In the genomic region with DNA sequence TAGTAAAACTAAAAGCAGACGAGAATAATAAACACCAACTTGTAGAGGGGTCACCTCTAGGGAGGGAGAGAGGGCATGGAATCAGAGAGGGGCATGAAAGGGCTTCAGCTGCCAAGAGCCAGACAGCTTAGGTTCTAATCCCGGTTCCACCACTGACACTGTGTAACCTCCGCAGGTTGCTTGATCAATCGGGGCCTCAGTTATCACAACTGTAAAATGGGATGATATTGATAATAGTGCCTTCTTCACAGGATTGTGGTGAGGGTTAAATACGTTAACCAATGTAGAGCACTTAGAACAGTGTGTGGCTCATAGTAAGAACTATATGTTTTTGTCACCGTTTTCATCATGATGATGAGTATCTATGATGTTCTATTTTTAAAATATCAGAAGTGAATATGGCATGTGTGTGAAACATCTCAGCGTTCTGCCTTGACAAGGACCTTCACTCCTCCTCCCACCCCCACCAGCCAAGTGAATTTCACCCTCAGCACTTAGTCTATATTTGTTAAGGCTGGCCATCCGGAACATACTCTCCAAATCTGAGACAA, we compare ENCODE assay signal across 15 cellular contexts. TPM values are rescaled to one million over a fixed set of nuclear protein-coding genes. Genes with fewer than 3 reads are reported as not detected.
DNase-seq lines count a peak whose midpoint lies in the region; ATAC-seq, FAIRE-seq and TF ChIP-seq lines count a peak whose summit lies in the region.
"Had no signal": no experiment of that assay in that cellular context is flagged by ENCODE, and none has a peak within 500 bp of the region (broad histone marks: within the 10 kb centered on the region; RNA-seq: fewer than 3 reads in every experiment).

No MANE protein-coding gene starts in this region.

- H3K9me3 Mint-ChIP-seq in activated naive CD4-positive, alpha-beta T cell treated with anti-CD3 and anti-CD28 coated beads, Interleukin-2, amount 50 U/mL, for 24 hours, result no peaks in the 10 kb centered on the region
- no peaks in the 10 kb centered on the region for H3K9me3 Mint-ChIP-seq in activated CD8-positive, alpha-beta T cell treated with anti-CD3 and anti-CD28 coated beads, Interleukin-2, amount 10 ng/mL, durations not matched to agents 7 days and 5 days (ENCODE audit: insufficient read depth)
- H3K9me3 Mint-ChIP-seq in mesothelial cell of epicardium, result no peaks in the 10 kb centered on the region
- H3K9me3 Mint-ChIP-seq: HFFc6 had no signal

- no peaks in the 10 kb centered on the region for H3K27me3 Mint-ChIP-seq in activated naive CD4-positive, alpha-beta T cell treated with anti-CD3 and anti-CD28 coated beads, Interleukin-2, amount 50 U/mL, for 24 hours
- no peaks in the 10 kb centered on the region for H3K27me3 Mint-ChIP-seq in activated CD8-positive, alpha-beta T cell treated with anti-CD3 and anti-CD28 coated beads, Interleukin-2, amount 10 ng/mL, durations not matched to agents 7 days and 5 days (ENCODE audit: low read depth)
- no peaks in the 10 kb centered on the region for H3K27me3 Mint-ChIP-seq in mesothelial cell of epicardium (ENCODE audit: low read depth)

- CTCF ChIA-PET in activated CD8-positive, alpha-beta T cell treated with anti-CD3 and anti-CD28 coated beads, Interleukin-2, amount 10 ng/mL, durations not matched to agents 7 days and 5 days (lab: Charles Lee), result interaction anchor here (0.6 to 5.9 kb wide), 14 partner anchors 8 to 221 kb away, joined by 3 to 44 read pairs (median 10); a partner anchor contains a TSS
- CTCF ChIA-PET in HepG2 (lab: Yijun Ruan, JAX; ENCODE audit: low intra/inter-chr PET ratio, low total read pairs), result no interaction called here

- TF ChIP-seq EP300 in HepG2 (IDR thresholded peaks at IDR 0.05; ENCODE audit: low read depth in 2 of 2, low read length in 2 of 2) (no peak), HepG2 (CRISPR knock-in tag; IDR thresholded peaks at IDR 0.05; ENCODE audit: borderline replicate concordance) (no peak), transverse colon (IDR thresholded peaks at IDR 0.05; ENCODE audit: low read depth) (no peak)

- H3K27me3 ChIP-seq in HepG2 (ENCODE audit: control insufficient read depth in 1 of 2, insufficient read depth in 2 of 2, low read length in 2 of 2) (no peaks in the 10 kb centered on the region), transverse colon (no peaks in the 10 kb centered on the region)
- H3K27me3 ChIP-seq: MG63, ovary had no signal

- no peak for ATAC-seq in activated CD8-positive, alpha-beta T cell treated with anti-CD3 and anti-CD28 coated beads, Interleukin-2, amount 10 ng/mL, durations not matched to agents 7 days and 5 days
- no peak for ATAC-seq in HepG2

- H3K36me3 ChIP-seq in HepG2 (replicated peaks in 1 of 2; ENCODE audit: control insufficient read depth in 1 of 2, insufficient read depth in 2 of 2, low read length in 2 of 2) (peaks cover 0 to 2% of the 10 kb centered on the region in 2 experiments; a peak in 1 of 5 replicates), transverse colon (peaks cover 0 to 3% (median 0%) of the 10 kb centered on the region in 4 donors)
- H3K36me3 ChIP-seq: MG63, ovary had no signal

- in situ Hi-C loops in HepG2 (cut with HindIII; ENCODE audit: extremely low pct_ligation_motif_present, low pct_unique_long_range_greater_than_20kb) (no loop called here), transverse colon (cut with MboI; ENCODE audit: low pct_ligation_motif_present in 1 of 4, low pct_unique_long_range_greater_than_20kb in 1 of 4, low sequenced_read_pairs in 3 of 4) (loop anchor here in 1 of 4 donors (25.0 kb wide), 1 partner anchor 242 kb away; no protein-coding TSS in a partner anchor)

- H3K4me1 ChIP-seq in HepG2 (ENCODE audit: insufficient read depth, low read length) (peaks cover 32% of the 10 kb centered on the region), transverse colon (peaks cover 14 to 59% (median 31%) of the 10 kb centered on the region in 4 donors)

- no peaks in the 10 kb centered on the region for H4K20me1 ChIP-seq in HepG2 (ENCODE audit: insufficient read depth, low read length)

- TF ChIP-seq CTCF in HepG2 (CRISPR knock-in tag; IDR thresholded peaks at IDR 0.05), result no peak
- TF ChIP-seq CTCF in transverse colon (IDR thresholded peaks at IDR 0.05), result no peak
- TF ChIP-seq CTCF in mesothelial cell of epicardium (IDR thresholded peaks at IDR 0.05; ENCODE audit: unreplicated experiment), result no peak

- no peaks in the 10 kb centered on the region for H3K36me3 Mint-ChIP-seq in activated naive CD4-positive, alpha-beta T cell treated with anti-CD3 and anti-CD28 coated beads, Interleukin-2, amount 50 U/mL, for 24 hours
- peaks cover 40% of the 10 kb centered on the region for H3K36me3 Mint-ChIP-seq in activated CD8-positive, alpha-beta T cell treated with anti-CD3 and anti-CD28 coated beads, Interleukin-2, amount 10 ng/mL, durations not matched to agents 7 days and 5 days (ENCODE audit: low read depth)
- peaks cover 4% of the 10 kb centered on the region for H3K36me3 Mint-ChIP-seq in mesothelial cell of epicardium

- intact Hi-C loops in HepG2 (cut with micrococcal nuclease; ENCODE audit: unreplicated experiment), result no loop called here
- intact Hi-C loops in transverse colon (cut with DNase I; ENCODE audit: low total_unique reads), result no loop called here

- peak overlapping the region; percentile 85 for H3K4me3 Mint-ChIP-seq in activated naive CD4-positive, alpha-beta T cell treated with anti-CD3 and anti-CD28 coated beads, Interleukin-2, amount 50 U/mL, for 24 hours
- H3K4me3 Mint-ChIP-seq in activated CD8-positive, alpha-beta T cell treated with anti-CD3 and anti-CD28 coated beads, Interleukin-2, amount 10 ng/mL, durations not matched to agents 7 days and 5 days, result peak overlapping the region; percentile 74
- H3K4me3 Mint-ChIP-seq in mesothelial cell of epicardium, result no peak overlapping the region
- H3K4me3 Mint-ChIP-seq: HFFc6 had no signal

- peak overlapping the region; percentile 93 for H3K27ac Mint-ChIP-seq in activated naive CD4-positive, alpha-beta T cell treated with anti-CD3 and anti-CD28 coated beads, Interleukin-2, amount 50 U/mL, for 24 hours
- H3K27ac Mint-ChIP-seq in activated CD8-positive, alpha-beta T cell treated with anti-CD3 and anti-CD28 coated beads, Interleukin-2, amount 10 ng/mL, durations not matched to agents 7 days and 5 days, result peak overlapping the region; percentile 98
- H3K27ac Mint-ChIP-seq in mesothelial cell of epicardium, result no peak overlapping the region

- WGBS in HepG2 (ENCODE audit: low lambda C conversion rate), result 94% methylated on average over 8 of the region's 8 CpGs
- WGBS in transverse colon (ENCODE audit: low coverage in 1 of 2), 2 donors, result 72 to 76% methylated on average over 8 of the region's 8 CpGs

- TF ChIP-seq RAD21 in HepG2 (CRISPR knock-in tag; IDR thresholded peaks at IDR 0.05), result no peak

- H3K9me3 ChIP-seq in HepG2 (ENCODE audit: low read length), result no peaks in the 10 kb centered on the region
- no peaks in the 10 kb centered on the region for H3K9me3 ChIP-seq in transverse colon
- H3K9me3 ChIP-seq: MG63, ovary had no signal

- H3K27ac ChIP-seq in HepG2 (ENCODE audit: extremely low read length, insufficient read depth, low read length) (no peak overlapping the region), transverse colon (peak overlapping the region; percentile 81 to 86 (median 84))
- H3K27ac ChIP-seq: ovary had no signal

- POLR2A ChIA-PET in activated CD8-positive, alpha-beta T cell treated with anti-CD3 and anti-CD28 coated beads, Interleukin-2, amount 10 ng/mL, durations not matched to agents 7 days and 5 days (lab: Charles Lee), result interaction anchor here (1.1 to 2.9 kb wide), 13 partner anchors 8 to 199 kb away, joined by 3 to 53 read pairs (median 15); a partner anchor contains a TSS
- POLR2A ChIA-PET in HepG2 (lab: Yijun Ruan, JAX), result interaction anchor here (1.6 to 4.2 kb wide), 2 partner anchors 12 to 92 kb away, joined by 4 to 29 read pairs; a partner anchor contains a TSS

- no peaks in the 10 kb centered on the region for H3K79me2 ChIP-seq in HepG2 (ENCODE audit: insufficient read depth, low read length)

- peaks cover 94% of the 10 kb centered on the region for H3K4me1 Mint-ChIP-seq in activated naive CD4-positive, alpha-beta T cell treated with anti-CD3 and anti-CD28 coated beads, Interleukin-2, amount 50 U/mL, for 24 hours
- peaks cover 93% of the 10 kb centered on the region for H3K4me1 Mint-ChIP-seq in activated CD8-positive, alpha-beta T cell treated with anti-CD3 and anti-CD28 coated beads, Interleukin-2, amount 10 ng/mL, durations not matched to agents 7 days and 5 days (ENCODE audit: low read depth)
- H3K4me1 Mint-ChIP-seq in mesothelial cell of epicardium, result peaks cover 15% of the 10 kb centered on the region

- no peak overlapping the region for H3K4me3 ChIP-seq in HepG2 (replicated peaks in 1 of 3; ENCODE audit: insufficient read depth in 1 of 3, low read depth in 2 of 3, low read length in 3 of 3)
- no peak overlapping the region for H3K4me3 ChIP-seq in transverse colon
- H3K4me3 ChIP-seq: MG63, ovary had no signal

- FAIRE-seq in HepG2 (lab: Jason Lieb, UNC), result no peak

- H3K9ac ChIP-seq in HepG2 (ENCODE audit: insufficient read depth, low read depth, low read length), result no peak overlapping the region

- BruUV-seq in HepG2 (replicated peaks; lab: Mats Ljungman, UMichigan), result no TSS peak

- no peak for TF ChIP-seq POLR2A in HepG2 (IDR thresholded peaks at IDR 0.05; ENCODE audit: insufficient read depth in 1 of 2, low read depth in 2 of 2, low read length in 2 of 2)
- no peak for TF ChIP-seq POLR2A in transverse colon (IDR thresholded peaks at IDR 0.05)

- no peak overlapping the region for H2AFZ ChIP-seq in HepG2 (ENCODE audit: low read length)

- H3K4me2 ChIP-seq in HepG2 (ENCODE audit: low read depth, low read length), result no peak overlapping the region

- no peak for DNase-seq in activated naive CD4-positive, alpha-beta T cell treated with Interleukin-2 at 50 U/mL for 16 hours
- no peak for DNase-seq in activated CD8-positive, alpha-beta T cell treated with anti-CD3 and anti-CD28 coated beads, Interleukin-2, amount 10 ng/mL, durations not matched to agents 7 days and 5 days
- DNase-seq in HepG2 (ENCODE audit: low spot score) (no peak), transverse colon (no peak), NCI-H128 (lab: John Stamatoyannopoulos, UW; ENCODE audit: unreplicated experiment) (no peak), midbrain (lab: John Stamatoyannopoulos, UW) (no peak), mesothelial cell of epicardium (ENCODE audit: low spot score in 2 of 2, unreplicated experiment in 2 of 2) (no peak)
- DNase-seq: DMS79 treated with DMSO at 0.1 percent for 48 hours, HFFc6, MG63, NCI-H2107, ovary, Right ventricle myocardium superior, trophoblast cell had no signal

RNA-seq across cellular contexts. Expression of a gene that starts 10.3 kb away (rescaled TPM):
- 10 to 100 TPM; 42.6 to 43.5 TPM for total RNA-seq in activated CD8-positive, alpha-beta T cell treated with anti-CD3 and anti-CD28 coated beads, Interleukin-2, amount 10 ng/mL, durations not matched to agents 7 days and 5 days
- 12.7 and 17.8 TPM in 2 replicates for total RNA-seq in HepG2 (2016; rRNA removed; fragmentation: Illumina TruSeq; extraction: Trizol)
- total RNA-seq in HepG2 (2016; cell fraction: cytosol; rRNA removed; fragmentation: Illumina TruSeq; extraction: Trizol; ENCODE audit: low read depth), result 6.7 and 7.7 TPM in 2 replicates
- 13.2 and 13.6 TPM in 2 replicates for total RNA-seq in HepG2 (2016; cell fraction: insoluble cytoplasmic fraction; rRNA removed; fragmentation: Illumina TruSeq; extraction: Trizol)
- 16.3 and 17.8 TPM in 2 replicates for total RNA-seq in HepG2 (2016; cell fraction: membrane; rRNA removed; fragmentation: Illumina TruSeq; extraction: Trizol)
- total RNA-seq in HepG2 (2016; cell fraction: nucleus; rRNA removed; fragmentation: Illumina TruSeq; extraction: Trizol), result 12.2 and 12.8 TPM in 2 replicates
- polyA plus RNA-seq in HepG2 (2011; rRNA removed), result 43.4 and 48.6 TPM in 2 replicates
- 29.8 and 31.4 TPM in 2 replicates for polyA plus RNA-seq in HepG2 (2011; cell fraction: cytosol; rRNA removed)
- polyA plus RNA-seq in HepG2 (2011; cell fraction: nucleus; rRNA removed), result 203 and 226 TPM in 2 replicates
- polyA plus RNA-seq in HepG2 (2012), result 27.9 and 35.1 TPM in 2 replicates
- 19.7 and 23.2 TPM in 2 replicates for polyA plus RNA-seq in HepG2 (2016; cell fraction: cytosol; fragmentation: Illumina TruSeq; extraction: Trizol; ENCODE audit: low read depth)
- 26.4 and 34.1 TPM in 2 replicates for polyA plus RNA-seq in HepG2 (2016; cell fraction: insoluble cytoplasmic fraction; fragmentation: Illumina TruSeq; extraction: Trizol; ENCODE audit: low read depth)
- 27.6 and 29.3 TPM in 2 replicates for polyA plus RNA-seq in HepG2 (2016; cell fraction: membrane; fragmentation: Illumina TruSeq; extraction: Trizol; ENCODE audit: low read depth)
- polyA plus RNA-seq in HepG2 (2016; cell fraction: nucleus; fragmentation: Illumina TruSeq; extraction: Trizol; ENCODE audit: insufficient read depth, low read depth), result 36.0 and 42.2 TPM in 2 replicates
- 3.1 and 49.1 TPM in 2 replicates for polyA minus RNA-seq in HepG2 (2011; rRNA and poly(A)+ RNA removed; ENCODE audit: low replicate concordance)
- polyA minus RNA-seq in HepG2 (2011; cell fraction: cytosol; rRNA and poly(A)+ RNA removed), result 16.3 and 18.6 TPM in 2 replicates
- 30.6 and 42.0 TPM in 2 replicates for polyA minus RNA-seq in HepG2 (2011; cell fraction: nucleus; rRNA and poly(A)+ RNA removed)
- total RNA-seq in transverse colon, result 100 to 1,000 TPM in 3 of 4 donors, 10 to 100 TPM in 1; 67.7 to 200 (median 146) TPM
- 18.6 to 23.4 TPM (median 20.6 TPM) in 3 replicates for total RNA-seq in mesothelial cell of epicardium
